In genomic region chr7:148535227-148535626, GRCh38 we compare ENCODE assay signal across 8 cellular contexts. TPM values are rescaled to one million over a fixed set of nuclear protein-coding genes. Genes with fewer than 3 reads are reported as not detected.
A peak's percentile ranks its signal among the peaks of the same experiment; 100 is the strongest.
DNase-seq lines count a peak whose midpoint lies in the region; ATAC-seq and TF ChIP-seq lines count a peak whose summit lies in the region.

No MANE protein-coding gene starts in this region.

- peak; percentile 17 for DNase-seq in GM10248 (ENCODE audit: extremely low spot score)
- DNase-seq in RPMI7951 (ENCODE audit: low read depth) = peak; percentile 19
- DNase-seq in fibroblast of mammary gland (ENCODE audit: low read depth) = peak; percentile 7
- peak; percentile 4 for DNase-seq in stimulated activated naive CD4-positive, alpha-beta T cell treated with Interleukin-2 at 50 U/mL for 16 hours (lab: John Stamatoyannopoulos, UW)
- DNase-seq in endothelial cell (ENCODE audit: low spot score) = no peak
- no peak for DNase-seq in Right ventricle myocardium inferior (ENCODE audit: missing footprints)

- H3K4me3 ChIP-seq in fibroblast of mammary gland (ENCODE audit: control insufficient read depth, low read depth, low read length) = no peak overlapping the region

- no peak overlapping the region for H3K4me3 Mint-ChIP-seq in endothelial cell (ENCODE audit: unreplicated experiment)

- ATAC-seq in HG02642 (IDR thresholded peaks at IDR 0.05; ENCODE audit: poor library complexity, unreplicated experiment) (peak; percentile 77), Right ventricle myocardium inferior (no peak), GM21381 (IDR thresholded peaks at IDR 0.05; ENCODE audit: unreplicated experiment) (no peak)

- no peaks in the 10 kb centered on the region for H3K27me3 Mint-ChIP-seq in endothelial cell (ENCODE audit: unreplicated experiment)

- TF ChIP-seq CTCF in GM10248 (IDR thresholded peaks at IDR 0.05; ENCODE audit: control extremely low read depth, extremely low read depth, low read depth, missing control alignments) (peak; percentile 32), fibroblast of mammary gland (conservative IDR thresholded peaks at IDR 0.05; ENCODE audit: control insufficient read depth, insufficient read depth, low read depth, low read length) (no peak), endothelial cell (IDR thresholded peaks at IDR 0.05; ENCODE audit: unreplicated experiment) (no peak)

- POLR2A ChIA-PET in GM10248 (lab: Yijun Ruan, JAX) = no interaction called here

- no peak overlapping the region for H3K27ac Mint-ChIP-seq in endothelial cell (ENCODE audit: unreplicated experiment)

- no peaks in the 10 kb centered on the region for H3K9me3 Mint-ChIP-seq in endothelial cell (ENCODE audit: unreplicated experiment)

- CTCF ChIA-PET in GM10248 (lab: Yijun Ruan, JAX) = interaction anchor here (1.3 kb wide), 1 partner anchor 16 kb away, joined by 3 read pairs; no protein-coding TSS in a partner anchor

- intact Hi-C loops in Right ventricle myocardium inferior (cut with DNase I) = no loop called here

- H3K4me1 Mint-ChIP-seq in endothelial cell (ENCODE audit: unreplicated experiment) = no peaks in the 10 kb centered on the region

- H3K36me3 Mint-ChIP-seq in endothelial cell (ENCODE audit: low read depth, unreplicated experiment) = no peaks in the 10 kb centered on the region

RNA-seq across cellular contexts. Expression of gene C7orf33, which starts 55.3 kb away (rescaled TPM):
- not detected in 2 replicates for total RNA-seq in RPMI7951 (2014; rRNA removed; shearing (Covaris generic))
- total RNA-seq in endothelial cell (ENCODE audit: unreplicated experiment) = not detected
- not detected for total RNA-seq in Right ventricle myocardium inferior

Comparison
In these comparisons a context has a peak if more than half of its experiments do, and no peak if none do; other contexts are left out.
1. DNase-seq: peak in GM10248 (single experiment), RPMI7951 (single experiment), fibroblast of mammary gland (single experiment) and stimulated activated naive CD4-positive, alpha-beta T cell treated with Interleukin-2 at 50 U/mL for 16 hours (single experiment); none in endothelial cell (single experiment) and Right ventricle myocardium inferior (single experiment).